27 cellular contexts compared by ENCODE assay signal in the genomic region with DNA sequence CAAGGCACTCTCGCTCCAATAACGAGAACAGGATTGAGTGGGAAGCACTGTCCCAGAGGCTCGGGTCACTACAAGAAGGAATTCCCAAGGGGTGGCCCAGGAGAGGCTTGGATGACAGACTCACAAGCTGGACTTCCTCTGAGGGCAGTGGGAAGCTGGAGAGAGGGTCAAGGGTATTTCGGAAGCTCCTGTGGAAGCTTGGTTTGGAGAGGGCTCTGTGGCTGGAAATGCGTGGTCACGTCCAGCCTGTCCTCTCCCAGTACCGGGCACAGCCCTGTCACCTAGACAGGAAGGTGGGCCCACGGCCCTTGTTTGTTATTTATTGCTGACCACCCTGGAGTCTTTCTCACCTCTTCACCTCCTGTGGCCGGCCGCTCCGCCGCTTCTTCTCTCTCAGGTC. TPM values are rescaled to one million over a fixed set of nuclear protein-coding genes. Genes with fewer than 3 reads are reported as not detected.
"Had no signal": no experiment of that assay in that cellular context is flagged by ENCODE, and none has a peak within 500 bp of the region (broad histone marks: within the 10 kb centered on the region; RNA-seq: fewer than 3 reads in every experiment).

No MANE protein-coding gene starts in this region.

- H3K36me3 Mint-ChIP-seq: activated naive CD8-positive, alpha-beta T cell had no signal

- H3K9me3 ChIP-seq: Peyer's patch, SJCRH30, SK-N-SH had no signal

- H3K27me3 ChIP-seq: brain microvascular endothelial cell, SJCRH30 had no signal

- H3K27me3 Mint-ChIP-seq: activated naive CD8-positive, alpha-beta T cell had no signal

- DNase-seq: activated CD4-positive, alpha-beta memory T cell treated with anti-CD3 and anti-CD28 coated beads, Interleukin-2, amount 10 ng/mL, durations not matched to agents 7 days and 5 days; activated CD4-positive, alpha-beta T cell treated with anti-CD3 and anti-CD28 coated beads for 36 hours; activated CD4-positive, alpha-beta T cell treated with anti-CD3 and anti-CD28 coated beads, Interleukin-2, amount 50 U/mL, for 1 hour; activated gamma-delta T cell; activated naive CD4-positive, alpha-beta T cell treated with anti-CD3 and anti-CD28 coated beads for 36 hours; activated T-cell treated with anti-CD3 and anti-CD28 coated beads for 4 hours; activated T-cell treated with anti-CD3 and anti-CD28 coated beads, Interleukin-2, amount 50 U/mL, for 48 hours; brain microvascular endothelial cell; caudate nucleus; NCI-H1092; NCI-H1417; NCI-H1694; NCI-H2029 treated with DMSO at 0.1 percent for 48 hours; NCI-H345; NCI-H510A; NCI-H526 treated with DMSO at 0.1 percent for 48 hours; NK-92 treated with Interleukin-12 subunit alpha and Interleukin-12 subunit beta, amount 100 ng/mL, for 24 hours; OCI-M1; Peyer's patch; Right ventricle myocardium superior; SJCRH30; SK-N-SH; T-helper 1 cell had no signal

- H3K4me3 ChIP-seq: Peyer's patch, SJCRH30 had no signal

- H3K27ac ChIP-seq: brain microvascular endothelial cell, Peyer's patch, RWPE1, SJCRH30, VCaP had no signal

- H3K27ac Mint-ChIP-seq: activated CD4-positive, alpha-beta memory T cell treated with anti-CD3 and anti-CD28 coated beads, Interleukin-2, amount 10 ng/mL, durations not matched to agents 7 days and 5 days; activated CD4-positive, alpha-beta T cell treated with anti-CD3 and anti-CD28 coated beads for 36 hours; activated naive CD4-positive, alpha-beta T cell treated with anti-CD3 and anti-CD28 coated beads for 36 hours; activated naive CD8-positive, alpha-beta T cell; activated T-helper 17 cell treated with anti-CD3 and anti-CD28 coated beads, Interleukin-2, amount 50 U/mL, for 72 hours had no signal

- H3K4me3 Mint-ChIP-seq: activated CD4-positive, alpha-beta memory T cell treated with anti-CD3 and anti-CD28 coated beads, Interleukin-2, amount 10 ng/mL, durations not matched to agents 7 days and 5 days; activated CD4-positive, alpha-beta T cell treated with anti-CD3 and anti-CD28 coated beads for 36 hours; activated naive CD4-positive, alpha-beta T cell treated with anti-CD3 and anti-CD28 coated beads for 36 hours; activated naive CD8-positive, alpha-beta T cell; activated T-helper 17 cell treated with anti-CD3 and anti-CD28 coated beads, Interleukin-2, amount 50 U/mL, for 72 hours had no signal

- H3K36me3 ChIP-seq: brain microvascular endothelial cell, Peyer's patch, SJCRH30 had no signal

- H3K9me3 Mint-ChIP-seq: activated CD4-positive, alpha-beta memory T cell treated with anti-CD3 and anti-CD28 coated beads, Interleukin-2, amount 10 ng/mL, durations not matched to agents 7 days and 5 days; activated naive CD4-positive, alpha-beta T cell treated with anti-CD3 and anti-CD28 coated beads for 36 hours; activated T-helper 17 cell treated with anti-CD3 and anti-CD28 coated beads, Interleukin-2, amount 50 U/mL, for 72 hours had no signal

- H3K4me2 ChIP-seq: SK-N-SH had no signal

- H3K4me1 Mint-ChIP-seq: activated CD4-positive, alpha-beta memory T cell treated with anti-CD3 and anti-CD28 coated beads, Interleukin-2, amount 10 ng/mL, durations not matched to agents 7 days and 5 days; activated T-helper 17 cell treated with anti-CD3 and anti-CD28 coated beads, Interleukin-2, amount 50 U/mL, for 72 hours had no signal

- H3K9ac ChIP-seq: SK-N-SH had no signal

RNA-seq across cellular contexts. Expression of gene SYNGR1, which starts 5.3 kb away (rescaled TPM):
- total RNA-seq: activated T-helper 17 cell treated with anti-CD3 and anti-CD28 coated beads, Interleukin-2, amount 50 U/mL, for 72 hours had no signal
